In the genomic region with DNA sequence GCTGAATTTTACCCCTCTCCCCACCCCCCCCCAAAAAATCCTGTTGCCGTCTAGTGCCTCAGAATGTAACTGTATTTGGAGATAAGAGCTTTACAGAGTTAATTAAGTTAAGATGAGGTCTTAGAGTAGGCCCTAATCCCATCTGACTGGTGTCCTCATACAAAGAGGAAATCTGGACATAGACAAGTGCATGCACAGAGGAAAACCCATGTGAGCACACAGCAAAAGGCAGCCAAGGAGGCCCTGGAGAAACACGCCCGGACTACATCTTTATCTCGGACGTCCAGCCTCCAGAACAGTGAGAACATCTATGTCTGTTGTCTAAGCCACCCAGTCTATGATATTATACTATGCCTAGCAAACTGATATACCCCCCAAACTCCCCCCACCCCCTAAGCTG, we compare ENCODE assay signal across 7 cellular contexts.
DNase-seq lines count a peak whose midpoint lies in the region; ATAC-seq, FAIRE-seq and TF ChIP-seq lines count a peak whose summit lies in the region.

No MANE protein-coding gene starts in this region.

- H3K36me3 ChIP-seq in WERI-Rb-1 (no peaks in the 10 kb centered on the region), small intestine (ENCODE audit: control insufficient read depth in 2 of 2, insufficient read depth in 2 of 2, low read length in 2 of 2) (no peaks in the 10 kb centered on the region)

- TF ChIP-seq CTCF in WERI-Rb-1 (IDR thresholded peaks at IDR 0.05; ENCODE audit: low read depth, low read length), result no peak

- H3K4me1 ChIP-seq in small intestine (ENCODE audit: control insufficient read depth in 2 of 2, insufficient read depth in 1 of 2, low read depth in 1 of 2, low read length in 1 of 2), result peaks cover 0 to 2% of the 10 kb centered on the region in 2 donors

- H3K36me3 Mint-ChIP-seq in IgD-negative memory B cell (no peaks in the 10 kb centered on the region), immature natural killer cell (no peaks in the 10 kb centered on the region)

- H3K9me3 Mint-ChIP-seq in IgD-negative memory B cell (peaks cover 0 to 1% (median 0%) of the 10 kb centered on the region in 3 donors), immature natural killer cell (no peaks in the 10 kb centered on the region)

- no peak for FAIRE-seq in small intestine (lab: Jason Lieb, UNC)

- peaks cover 4% of the 10 kb centered on the region for H3K27me3 Mint-ChIP-seq in IgD-negative memory B cell
- peaks cover 2 to 5% (median 5%) of the 10 kb centered on the region in 3 donors for H3K27me3 Mint-ChIP-seq in immature natural killer cell (ENCODE audit: low read depth in 3 of 3)

- peak overlapping the region; percentile 45 for H3K4me3 ChIP-seq in WERI-Rb-1 (ENCODE audit: low read depth, low read length)
- no peak overlapping the region for H3K4me3 ChIP-seq in small intestine (ENCODE audit: low read depth in 1 of 2, low read length in 2 of 2)

- H3K27ac ChIP-seq in WERI-Rb-1 (peak overlapping the region; percentile 41), small intestine (ENCODE audit: low read depth in 1 of 2, low read length in 1 of 2) (peak overlapping the region; percentile 66 to 97)

- DNase-seq in WERI-Rb-1 (peak; percentile 33), immature natural killer cell (no peak), small intestine (no peak), NCI-H1436 treated with DMSO at 0.1 percent for 48 hours (lab: John Stamatoyannopoulos, UW) (no peak)

- H3K4me1 Mint-ChIP-seq in IgD-negative memory B cell (peaks cover 7 to 26% (median 9%) of the 10 kb centered on the region in 3 donors), immature natural killer cell (peaks cover 23 to 37% of the 10 kb centered on the region in 2 donors)

- no peak for ATAC-seq in GM21390 (IDR thresholded peaks at IDR 0.05; ENCODE audit: unreplicated experiment)
- ATAC-seq in GM19395 (IDR thresholded peaks at IDR 0.05; ENCODE audit: unreplicated experiment), result no peak

- H3K4me3 Mint-ChIP-seq in IgD-negative memory B cell (peak overlapping the region; percentile 79 to 92 (median 88)), immature natural killer cell (peak overlapping the region; percentile 26 to 87 (median 76))

- H3K27me3 ChIP-seq in WERI-Rb-1 (ENCODE audit: insufficient read depth, low read depth, severe bottlenecking), result no peaks in the 10 kb centered on the region
- H3K27me3 ChIP-seq in small intestine (ENCODE audit: control insufficient read depth in 2 of 2, insufficient read depth in 2 of 2, low read length in 2 of 2), result no peaks in the 10 kb centered on the region

- H3K9me3 ChIP-seq in WERI-Rb-1 (ENCODE audit: severe bottlenecking) (no peaks in the 10 kb centered on the region), small intestine (ENCODE audit: control insufficient read depth, low read depth) (no peaks in the 10 kb centered on the region)

- 20 to 61% (median 52%) methylated on average over 5 of the region's 5 CpGs for WGBS in small intestine, 3 donors

- H3K27ac Mint-ChIP-seq in IgD-negative memory B cell (peak overlapping the region in 1 of 3 donors; percentile 71), immature natural killer cell (peak overlapping the region in 2 of 6 donors; percentile 40 to 44)
